In the genomic region with DNA sequence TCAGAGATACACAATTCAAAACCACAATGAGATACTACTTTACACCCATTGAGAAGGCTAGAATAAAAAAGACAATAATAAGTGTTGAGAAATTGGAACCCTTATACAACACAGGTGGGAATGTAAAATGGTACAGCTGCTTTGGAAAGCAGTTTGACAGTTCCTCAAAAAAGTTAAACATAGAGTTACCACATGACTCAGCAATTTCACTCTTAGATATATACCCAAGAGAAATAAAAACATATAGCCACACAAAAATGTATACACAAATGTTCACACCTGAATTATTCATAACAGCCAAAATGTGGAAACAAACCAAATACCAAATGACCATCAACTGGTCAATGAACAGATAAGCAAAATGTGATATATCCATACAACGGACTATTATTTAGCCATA, we compare ENCODE assay signal across 27 cellular contexts.
"Had no signal": no experiment of that assay in that cellular context is flagged by ENCODE, and none has a peak within 500 bp of the region (broad histone marks: within the 10 kb centered on the region; RNA-seq: fewer than 3 reads in every experiment).

No MANE protein-coding gene starts in this region.

- H3K79me2 ChIP-seq: parathyroid adenoma had no signal

- H3K27me3 Mint-ChIP-seq: effector memory CD8-positive, alpha-beta T cell had no signal

- H3K36me3 ChIP-seq: esophagus squamous epithelium, neutrophil, prostate gland, right atrium auricular region, sigmoid colon, stomach, thyroid gland had no signal

- H3K27me3 ChIP-seq: esophagus squamous epithelium, neutrophil, right atrium auricular region, sigmoid colon, stomach, thyroid gland had no signal

- DNase-seq: cortex of kidney; effector memory CD8-positive, alpha-beta T cell; erythroblast; esophagus squamous epithelium; head of caudate nucleus; kidney; mucosa of descending colon; naive B cell; sigmoid colon; stimulated activated CD4-positive, alpha-beta T cell treated with anti-CD3 and anti-CD28 coated beads, Interleukin-2, amount 100 ng/mL, for 24 hours; stimulated activated CD4-positive, alpha-beta T cell treated with anti-CD3 and anti-CD28 coated beads, Interleukin-4, amount 100 ng/mL, for 24 hours; stimulated activated naive CD4-positive, alpha-beta T cell treated with Interleukin-2 at 50 U/mL for 16 hours; stomach; thyroid gland; trophoblast cell had no signal

- H2AFZ ChIP-seq: parathyroid adenoma had no signal

- H3K27ac Mint-ChIP-seq: effector memory CD8-positive, alpha-beta T cell; memory B cell; natural killer cell treated with Interleukin-12 subunit alpha and Interleukin-12 subunit beta and Interleukin-15 and Interleukin-18, amount 100 ng/mL, for 72 hours; stimulated activated effector memory CD8-positive, alpha-beta T cell treated with anti-CD3 and anti-CD28 coated beads, Interleukin-12 subunit alpha, Interleukin-12 subunit beta, amount 100 ng/mL, for 72 hours had no signal

- H3K9ac ChIP-seq: parathyroid adenoma had no signal

- H3K36me3 Mint-ChIP-seq: memory B cell; naive B cell; natural killer cell treated with Interleukin-12 subunit alpha and Interleukin-12 subunit beta and Interleukin-15 and Interleukin-18, amount 100 ng/mL, for 72 hours; stimulated activated effector memory CD8-positive, alpha-beta T cell treated with anti-CD3 and anti-CD28 coated beads, Interleukin-12 subunit alpha, Interleukin-12 subunit beta, amount 100 ng/mL, for 72 hours had no signal

- H3K4me3 Mint-ChIP-seq: effector memory CD8-positive, alpha-beta T cell; memory B cell; naive B cell; natural killer cell treated with Interleukin-12 subunit alpha and Interleukin-12 subunit beta and Interleukin-15 and Interleukin-18, amount 100 ng/mL, for 72 hours; neural crest cell; stimulated activated effector memory CD8-positive, alpha-beta T cell treated with anti-CD3 and anti-CD28 coated beads, Interleukin-12 subunit alpha, Interleukin-12 subunit beta, amount 100 ng/mL, for 72 hours had no signal

- FAIRE-seq: endometrium, frontal cortex, kidney had no signal

- H3K4me1 ChIP-seq: esophagus squamous epithelium, parathyroid adenoma, prostate gland, right atrium auricular region, stomach, thyroid gland had no signal

- H3K9me3 Mint-ChIP-seq: effector memory CD8-positive, alpha-beta T cell; memory B cell; natural killer cell treated with Interleukin-12 subunit alpha and Interleukin-12 subunit beta and Interleukin-15 and Interleukin-18, amount 100 ng/mL, for 72 hours; stimulated activated effector memory CD8-positive, alpha-beta T cell treated with anti-CD3 and anti-CD28 coated beads, Interleukin-12 subunit alpha, Interleukin-12 subunit beta, amount 100 ng/mL, for 72 hours had no signal

- H3K9me3 ChIP-seq: esophagus squamous epithelium, mucosa of descending colon, neutrophil, prostate gland, right atrium auricular region, sigmoid colon, thyroid gland had no signal

- ATAC-seq: effector memory CD8-positive, alpha-beta T cell; left lobe of liver; mucosa of descending colon; natural killer cell treated with Interleukin-12 subunit alpha and Interleukin-12 subunit beta and Interleukin-15 and Interleukin-18, amount 100 ng/mL, for 72 hours; stimulated activated effector memory CD8-positive, alpha-beta T cell treated with anti-CD3 and anti-CD28 coated beads, Interleukin-12 subunit alpha, Interleukin-12 subunit beta, amount 100 ng/mL, for 72 hours had no signal

- H3K27ac ChIP-seq: esophagus squamous epithelium, neutrophil, parathyroid adenoma, prostate gland, right atrium auricular region, sigmoid colon, stomach, thyroid gland had no signal

- H3K4me1 Mint-ChIP-seq: memory B cell; naive B cell; neural crest cell; stimulated activated effector memory CD8-positive, alpha-beta T cell treated with anti-CD3 and anti-CD28 coated beads, Interleukin-12 subunit alpha, Interleukin-12 subunit beta, amount 100 ng/mL, for 72 hours had no signal

- H3K4me3 ChIP-seq: esophagus squamous epithelium, lung, mucosa of descending colon, prostate gland, right atrium auricular region, sigmoid colon, stomach, thyroid gland had no signal
